Comparison of ENCODE assay signal across 8 cellular contexts in genomic region chr2:12169721-12170120, GRCh38.
DNase-seq lines count a peak whose midpoint lies in the region; ATAC-seq and TF ChIP-seq lines count a peak whose summit lies in the region.

No MANE protein-coding gene starts in this region.

- H3K9me3 Mint-ChIP-seq in stimulated activated effector memory CD8-positive, alpha-beta T cell treated with anti-CD3 and anti-CD28 coated beads, Interleukin-12 subunit alpha, Interleukin-12 subunit beta, amount 100 ng/mL, for 72 hours: no peaks in the 10 kb centered on the region

- peaks cover 11% of the 10 kb centered on the region for H3K4me1 Mint-ChIP-seq in stimulated activated effector memory CD8-positive, alpha-beta T cell treated with anti-CD3 and anti-CD28 coated beads, Interleukin-12 subunit alpha, Interleukin-12 subunit beta, amount 100 ng/mL, for 72 hours

- POLR2A ChIA-PET in OCI-LY7 (lab: Charles Lee): interaction anchor here (0.7 to 0.8 kb wide), 3 partner anchors 13 to 22 kb away, joined by 3 read pairs; no protein-coding TSS in a partner anchor
- POLR2A ChIA-PET in PC-3 (lab: Charles Lee; ENCODE audit: unreplicated experiment): no interaction called here

- H3K4me3 Mint-ChIP-seq in stimulated activated effector memory CD8-positive, alpha-beta T cell treated with anti-CD3 and anti-CD28 coated beads, Interleukin-12 subunit alpha, Interleukin-12 subunit beta, amount 100 ng/mL, for 72 hours: no peak overlapping the region

- H3K9ac ChIP-seq in PC-3 (ENCODE audit: low read length): no peak overlapping the region

- H3K36me3 Mint-ChIP-seq in stimulated activated effector memory CD8-positive, alpha-beta T cell treated with anti-CD3 and anti-CD28 coated beads, Interleukin-12 subunit alpha, Interleukin-12 subunit beta, amount 100 ng/mL, for 72 hours: no peaks in the 10 kb centered on the region

- no peaks in the 10 kb centered on the region for H3K27me3 ChIP-seq in PC-3 (ENCODE audit: low read length)

- H3K9me3 ChIP-seq in KOPT-K1 (ENCODE audit: insufficient read depth, low read length, poor library complexity, severe bottlenecking): no peaks in the 10 kb centered on the region
- H3K9me3 ChIP-seq in OCI-LY7 (ENCODE audit: low read length): no peaks in the 10 kb centered on the region
- no peaks in the 10 kb centered on the region for H3K9me3 ChIP-seq in PC-3 (ENCODE audit: low read length)

- no peaks in the 10 kb centered on the region for H3F3A ChIP-seq in PC-3 (ENCODE audit: low read length, unreplicated experiment)

- H2AFZ ChIP-seq in OCI-LY7 (ENCODE audit: low read length) (no peak overlapping the region), PC-3 (ENCODE audit: low read length) (no peak overlapping the region)

- H3K27ac Mint-ChIP-seq in stimulated activated effector memory CD8-positive, alpha-beta T cell treated with anti-CD3 and anti-CD28 coated beads, Interleukin-12 subunit alpha, Interleukin-12 subunit beta, amount 100 ng/mL, for 72 hours: peak overlapping the region; percentile 32

- ATAC-seq in stimulated activated effector memory CD8-positive, alpha-beta T cell treated with anti-CD3 and anti-CD28 coated beads, Interleukin-12 subunit alpha, Interleukin-12 subunit beta, amount 100 ng/mL, for 72 hours: peak; percentile 92
- no peak for ATAC-seq in PC-3

- H3K4me2 ChIP-seq in OCI-LY7 (ENCODE audit: low read length) (no peak overlapping the region), PC-3 (ENCODE audit: low read length) (no peak overlapping the region)

- DNase-seq in amniotic epithelial cell (ENCODE audit: low read depth) (peak; percentile 49), iris pigment epithelial cell (ENCODE audit: low read depth) (peak; percentile 91), SKM-1 (lab: John Stamatoyannopoulos, UW; ENCODE audit: unreplicated experiment) (no peak), OCI-LY7 (ENCODE audit: low spot score) (no peak), PC-3 (no peak), iPS-NIHi11 (ENCODE audit: low spot score) (no peak)
- DNase-seq in stimulated activated effector memory CD8-positive, alpha-beta T cell treated with anti-CD3 and anti-CD28 coated beads, Interleukin-12 subunit alpha, Interleukin-12 subunit beta, amount 100 ng/mL, for 72 hours (ENCODE audit: low spot score in 2 of 2): no peak

- H3K79me2 ChIP-seq in OCI-LY7 (ENCODE audit: insufficient read depth, low read depth, low read length): no peaks in the 10 kb centered on the region
- H3K79me2 ChIP-seq in PC-3 (ENCODE audit: low read length): no peaks in the 10 kb centered on the region

- H3K4me1 ChIP-seq in OCI-LY7 (ENCODE audit: insufficient read depth, low read length, poor library complexity, severe bottlenecking) (no peaks in the 10 kb centered on the region), PC-3 (ENCODE audit: insufficient read depth, low read length) (no peaks in the 10 kb centered on the region)

- no peaks in the 10 kb centered on the region for H3K9me2 ChIP-seq in OCI-LY7 (ENCODE audit: insufficient read depth, low read length)
- H3K9me2 ChIP-seq in PC-3 (replicated peaks; ENCODE audit: low read length): no peaks in the 10 kb centered on the region

- TF ChIP-seq CTCF in OCI-LY7 (conservative IDR thresholded peaks at IDR 0.05; ENCODE audit: low read length): no peak
- no peak for TF ChIP-seq CTCF in PC-3 (conservative IDR thresholded peaks at IDR 0.05; ENCODE audit: low read depth, low read length)

- peak overlapping the region; percentile 12 for H3K27ac ChIP-seq in KOPT-K1 (ENCODE audit: low read depth, low read length, poor library complexity, severe bottlenecking)
- H3K27ac ChIP-seq in OCI-LY7 (ENCODE audit: low read depth, low read length, poor library complexity, severe bottlenecking): no peak overlapping the region
- no peak overlapping the region for H3K27ac ChIP-seq in PC-3 (ENCODE audit: low read length)

- CTCF ChIA-PET in OCI-LY7 (lab: Charles Lee; ENCODE audit: unreplicated experiment) (interaction anchor here (0.6 kb wide), 1 partner anchor 271 kb away, joined by 3 read pairs; no protein-coding TSS in a partner anchor), PC-3 (lab: Charles Lee) (no interaction called here)

- BruUV-seq in OCI-LY7 (replicated peaks; lab: Mats Ljungman, UMichigan) (no TSS peak), PC-3 (replicated peaks; lab: Mats Ljungman, UMichigan) (no TSS peak)

- intact Hi-C loops in OCI-LY7 (cut with micrococcal nuclease; ENCODE audit: unreplicated experiment) (loop anchor here (5.0 kb wide), 1 partner anchor 307 kb away; no protein-coding TSS in a partner anchor), PC-3 (cut with micrococcal nuclease) (loop anchor here (10.0 kb wide), 1 partner anchor 215 kb away; no protein-coding TSS in a partner anchor)

- H3K36me3 ChIP-seq in KOPT-K1 (ENCODE audit: insufficient read depth, low read length): no peaks in the 10 kb centered on the region
- no peaks in the 10 kb centered on the region for H3K36me3 ChIP-seq in OCI-LY7 (ENCODE audit: insufficient read depth, low read length)
- H3K36me3 ChIP-seq in PC-3 (ENCODE audit: low read depth, low read length): no peaks in the 10 kb centered on the region

- no peaks in the 10 kb centered on the region for H4K20me1 ChIP-seq in OCI-LY7 (ENCODE audit: insufficient read depth, low read length)
- no peaks in the 10 kb centered on the region for H4K20me1 ChIP-seq in PC-3 (ENCODE audit: low read length)

- H3K4me3 ChIP-seq in OCI-LY7 (ENCODE audit: low read depth, low read length, poor library complexity, severe bottlenecking) (no peak overlapping the region), PC-3 (ENCODE audit: low read length) (no peak overlapping the region)

Comparison
In these comparisons a context has a peak if more than half of its experiments do, and no peak if none do; other contexts are left out.
1. DNase-seq: peak in amniotic epithelial cell (single experiment) and iris pigment epithelial cell (single experiment); none in stimulated activated effector memory CD8-positive, alpha-beta T cell treated with anti-CD3 and anti-CD28 coated beads, Interleukin-12 subunit alpha, Interleukin-12 subunit beta, amount 100 ng/mL, for 72 hours (0 of 2), SKM-1 (single experiment), OCI-LY7 (single experiment), PC-3 (single experiment) and iPS-NIHi11 (single experiment).